Comparison of ENCODE assay signal across 2 cellular contexts in genomic region chr22:26461188-26461810, GRCh38.
TF ChIP-seq lines count a peak whose summit lies in the region.

No MANE protein-coding gene starts in this region.

TF ChIP-seq in HCT116, 20 proteins besides CTCF, POLR2A, EP300 and RAD21:
- TF ChIP-seq ZBTB33 (IDR thresholded peaks at IDR 0.05; ENCODE audit: extremely low read depth, insufficient replicate concordance, low read length) (no peak), ATF3 (IDR thresholded peaks at IDR 0.05) (no peak), SP1 (IDR thresholded peaks at IDR 0.05; ENCODE audit: low read depth) (no peak), JUND (IDR thresholded peaks at IDR 0.05) (no peak), ZFX (IDR thresholded peaks at IDR 0.05) (no peak), ZNF274 (IDR thresholded peaks at IDR 0.05; ENCODE audit: low read depth, low read length) (no peak), CBX3 (IDR thresholded peaks at IDR 0.05; ENCODE audit: low read depth) (no peak), EZH2 (IDR thresholded peaks at IDR 0.05) (no peak), MAX (IDR thresholded peaks at IDR 0.05) (no peak), EGR1 (IDR thresholded peaks at IDR 0.05; ENCODE audit: low read depth) (no peak), POLR2AphosphoS5 (IDR thresholded peaks at IDR 0.05; ENCODE audit: low read depth, low read length) (no peak), ELF1 (IDR thresholded peaks at IDR 0.05; ENCODE audit: borderline replicate concordance, low read depth) (no peak)
TF ChIP-seq in HCT116: peak in this region for 0.

TF ChIP-seq in K562, 482 proteins besides CTCF, POLR2A, EP300 and RAD21:
- no peak for TF ChIP-seq ASH1L (IDR thresholded peaks at IDR 0.05; ENCODE audit: borderline replicate concordance, low read depth, partially characterized antibody)
- no peak for TF ChIP-seq THRAP3 (IDR thresholded peaks at IDR 0.05; ENCODE audit: borderline replicate concordance)
- no peak for TF ChIP-seq RBM17 (IDR thresholded peaks at IDR 0.05; ENCODE audit: borderline replicate concordance, low read depth, low read length)
- peak; percentile 68 for TF ChIP-seq DEAF1 (CRISPR knock-in tag; IDR thresholded peaks at IDR 0.05)
- no peak for TF ChIP-seq ZNF354B (CRISPR knock-in tag; IDR thresholded peaks at IDR 0.05)
- TF ChIP-seq GTF2A2 (tag; IDR thresholded peaks at IDR 0.05), result no peak
- TF ChIP-seq ZNF384 (IDR thresholded peaks at IDR 0.05; ENCODE audit: low read depth, low read length), result no peak
- no peak for TF ChIP-seq OTX1 (CRISPR knock-in tag; IDR thresholded peaks at IDR 0.05)
- TF ChIP-seq CBX8 (IDR thresholded peaks at IDR 0.05; ENCODE audit: borderline replicate concordance, extremely low read depth, low read depth, low read length, poor library complexity, severe bottlenecking), result no peak
- no peak for TF ChIP-seq IFI16 (CRISPR knock-in tag; IDR thresholded peaks at IDR 0.05)
- TF ChIP-seq SMAD2 (IDR thresholded peaks at IDR 0.05; ENCODE audit: low read depth, low read length), result no peak
- no peak for TF ChIP-seq ID3 (CRISPR knock-in tag; IDR thresholded peaks at IDR 0.05)
- TF ChIP-seq ID3 (tag; IDR thresholded peaks at IDR 0.05), result 0 out of 2 replicates have a peak, but pooled peaks have one; percentile 39
- no peak for TF ChIP-seq HCFC1 (IDR thresholded peaks at IDR 0.05; ENCODE audit: low read depth, low read length)
- no peak for TF ChIP-seq HOXB6 (CRISPR knock-in tag; IDR thresholded peaks at IDR 0.05; ENCODE audit: borderline replicate concordance)
- TF ChIP-seq ESRRA (IDR thresholded peaks at IDR 0.05; ENCODE audit: borderline replicate concordance, low read depth), result peak; percentile 71
- no peak for TF ChIP-seq BMI1 (IDR thresholded peaks at IDR 0.05; ENCODE audit: low read length)
- TF ChIP-seq SMC3 (conservative IDR thresholded peaks at IDR 0.05; ENCODE audit: insufficient read depth, low read depth, low read length), result peak; percentile 77
- no peak for TF ChIP-seq PBX2 (CRISPR knock-in tag; IDR thresholded peaks at IDR 0.05; ENCODE audit: low read depth)
- no peak for TF ChIP-seq PBX2 (tag; conservative IDR thresholded peaks at IDR 0.05; ENCODE audit: low read depth)
TF ChIP-seq in K562: peak in this region for 4.
